Comparison of ENCODE assay signal across 8 cellular contexts in genomic region chr1:6785318-6785712, GRCh38. TPM values are rescaled to one million over a fixed set of nuclear protein-coding genes. Genes with fewer than 3 reads are reported as not detected.
DNase-seq lines count a peak whose midpoint lies in the region; ATAC-seq, FAIRE-seq and TF ChIP-seq lines count a peak whose summit lies in the region.

A gene with protein sequence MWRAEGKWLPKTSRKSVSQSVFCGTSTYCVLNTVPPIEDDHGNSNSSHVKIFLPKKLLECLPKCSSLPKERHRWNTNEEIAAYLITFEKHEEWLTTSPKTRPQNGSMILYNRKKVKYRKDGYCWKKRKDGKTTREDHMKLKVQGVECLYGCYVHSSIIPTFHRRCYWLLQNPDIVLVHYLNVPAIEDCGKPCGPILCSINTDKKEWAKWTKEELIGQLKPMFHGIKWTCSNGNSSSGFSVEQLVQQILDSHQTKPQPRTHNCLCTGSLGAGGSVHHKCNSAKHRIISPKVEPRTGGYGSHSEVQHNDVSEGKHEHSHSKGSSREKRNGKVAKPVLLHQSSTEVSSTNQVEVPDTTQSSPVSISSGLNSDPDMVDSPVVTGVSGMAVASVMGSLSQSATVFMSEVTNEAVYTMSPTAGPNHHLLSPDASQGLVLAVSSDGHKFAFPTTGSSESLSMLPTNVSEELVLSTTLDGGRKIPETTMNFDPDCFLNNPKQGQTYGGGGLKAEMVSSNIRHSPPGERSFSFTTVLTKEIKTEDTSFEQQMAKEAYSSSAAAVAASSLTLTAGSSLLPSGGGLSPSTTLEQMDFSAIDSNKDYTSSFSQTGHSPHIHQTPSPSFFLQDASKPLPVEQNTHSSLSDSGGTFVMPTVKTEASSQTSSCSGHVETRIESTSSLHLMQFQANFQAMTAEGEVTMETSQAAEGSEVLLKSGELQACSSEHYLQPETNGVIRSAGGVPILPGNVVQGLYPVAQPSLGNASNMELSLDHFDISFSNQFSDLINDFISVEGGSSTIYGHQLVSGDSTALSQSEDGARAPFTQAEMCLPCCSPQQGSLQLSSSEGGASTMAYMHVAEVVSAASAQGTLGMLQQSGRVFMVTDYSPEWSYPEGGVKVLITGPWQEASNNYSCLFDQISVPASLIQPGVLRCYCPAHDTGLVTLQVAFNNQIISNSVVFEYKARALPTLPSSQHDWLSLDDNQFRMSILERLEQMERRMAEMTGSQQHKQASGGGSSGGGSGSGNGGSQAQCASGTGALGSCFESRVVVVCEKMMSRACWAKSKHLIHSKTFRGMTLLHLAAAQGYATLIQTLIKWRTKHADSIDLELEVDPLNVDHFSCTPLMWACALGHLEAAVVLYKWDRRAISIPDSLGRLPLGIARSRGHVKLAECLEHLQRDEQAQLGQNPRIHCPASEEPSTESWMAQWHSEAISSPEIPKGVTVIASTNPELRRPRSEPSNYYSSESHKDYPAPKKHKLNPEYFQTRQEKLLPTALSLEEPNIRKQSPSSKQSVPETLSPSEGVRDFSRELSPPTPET (N-terminal part only) (plus strand): TSS chr1:6785454. CDS start chr1:6785531, 77 bp downstream.

- peak; percentile 14 for TF ChIP-seq POLR2A in GM10847 (IDR thresholded peaks at IDR 0.05; ENCODE audit: extremely low read depth, insufficient read length)

- no peak for FAIRE-seq in frontal cortex (lab: Jason Lieb, UNC)

- intact Hi-C loops in posterior vena cava (cut with DNase I) = no loop called here

- peak in 1 of 2 donors; percentile 99 for DNase-seq in frontal cortex (ENCODE audit: low spot score in 2 of 2)
- no peak for DNase-seq in posterior vena cava (ENCODE audit: low spot score)
- no peak for DNase-seq in NCI-H2029 treated with DMSO at 0.1 percent for 48 hours (lab: John Stamatoyannopoulos, UW)
- DNase-seq in amygdala (lab: John Stamatoyannopoulos, UW) = no peak
- no peak for DNase-seq in NCI-H82 treated with DMSO at 0.1 percent for 48 hours (lab: John Stamatoyannopoulos, UW; ENCODE audit: unreplicated experiment)

- H3K4me3 ChIP-seq in WI38 (ENCODE audit: low read depth, low read length) = peak within 1 kb of the TSS; percentile 84

- ATAC-seq in HG02852 (IDR thresholded peaks at IDR 0.05; ENCODE audit: unreplicated experiment) = peak; percentile 68

- no peak for TF ChIP-seq CTCF in WI38 (IDR thresholded peaks at IDR 0.05; ENCODE audit: low read depth, low read length)

RNA-seq across cellular contexts. Expression of the gene that starts here (rescaled TPM):
- total RNA-seq in frontal cortex (127 TPM), posterior vena cava (10 to 100 TPM; 65.1 to 76.4 TPM)
